ENCODE assay signal across 8 cellular contexts in genomic region chr6:115847671-115848070, GRCh38.
"Had no signal": no experiment of that assay in that cellular context is flagged by ENCODE, and none has a peak within 500 bp of the region (broad histone marks: within the 10 kb centered on the region; RNA-seq: fewer than 3 reads in every experiment).

No MANE protein-coding gene starts in this region.

- DNase-seq: GM23248, GOT3, H7, HFFc6, Karpas-422, KBM-7 had no signal

- ATAC-seq: HCT116, HepG2 had no signal
